In the genomic region with DNA sequence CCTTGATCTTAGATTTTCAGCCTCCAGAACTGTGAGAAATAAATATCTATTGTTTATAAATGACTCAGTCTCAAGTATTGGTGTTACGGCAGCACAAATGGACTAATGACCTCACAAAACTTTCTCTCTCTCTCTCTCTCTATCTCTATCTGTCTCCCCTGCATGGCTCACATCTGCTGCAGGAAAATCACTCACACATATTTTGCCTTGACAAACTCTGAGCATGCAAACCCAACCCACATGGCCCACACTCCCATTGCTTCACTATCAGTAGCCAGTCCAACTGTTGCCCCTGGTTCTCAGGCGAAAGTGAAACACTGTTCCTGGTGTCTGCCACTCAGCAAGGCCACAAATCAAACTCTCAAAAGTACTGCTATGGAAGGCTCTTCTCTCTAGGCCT, we compare ENCODE assay signal across 14 cellular contexts.
A peak's percentile ranks its signal among the peaks of the same experiment; 100 is the strongest.
DNase-seq lines count a peak whose midpoint lies in the region; ATAC-seq and TF ChIP-seq lines count a peak whose summit lies in the region.
"Had no signal": no experiment of that assay in that cellular context is flagged by ENCODE, and none has a peak within 500 bp of the region (broad histone marks: within the 10 kb centered on the region; RNA-seq: fewer than 3 reads in every experiment).

No MANE protein-coding gene starts in this region.

- DNase-seq in RPMI7951 (ENCODE audit: low read depth): peak; percentile 43
- DNase-seq in NCI-H2107 treated with DMSO at 0.1 percent for 48 hours (lab: John Stamatoyannopoulos, UW; ENCODE audit: unreplicated experiment): no peak
- no peak for DNase-seq in NAMALWA (ENCODE audit: low spot score)
- no peak for DNase-seq in GM19240 (ENCODE audit: insufficient read length, low spot score)
- DNase-seq: activated CD4-positive, alpha-beta memory T cell treated with anti-CD3 and anti-CD28 coated beads for 36 hours; CD8-positive, alpha-beta memory T cell; dermis blood vessel endothelial cell; stimulated activated naive CD4-positive, alpha-beta T cell treated with Interleukin-2 at 50 U/mL for 16 hours had no signal

- TF ChIP-seq CTCF in neural cell (IDR thresholded peaks at IDR 0.05; ENCODE audit: poor library complexity, severe bottlenecking): no peak

- H3K9me3 ChIP-seq in neural cell (ENCODE audit: low read length): no peaks in the 10 kb centered on the region
- H3K9me3 ChIP-seq: ovary had no signal

- peak; percentile 50 for ATAC-seq in GM18498 (IDR thresholded peaks at IDR 0.05; ENCODE audit: unreplicated experiment)
- peak; percentile 32 for ATAC-seq in GM21786 (IDR thresholded peaks at IDR 0.05; ENCODE audit: unreplicated experiment)
- no peak for ATAC-seq in HG03045 (IDR thresholded peaks at IDR 0.05; ENCODE audit: unreplicated experiment)
- ATAC-seq: Panc1 had no signal

- no peaks in the 10 kb centered on the region for H3F3A ChIP-seq in neural cell (ENCODE audit: insufficient read depth, low read length, poor library complexity, severe bottlenecking)

- no peak overlapping the region for H3K4me3 ChIP-seq in neural cell (ENCODE audit: low read length)
- H3K4me3 ChIP-seq: ovary had no signal

- no peaks in the 10 kb centered on the region for H3K36me3 ChIP-seq in neural cell (ENCODE audit: insufficient read depth, low read length)
- H3K36me3 ChIP-seq: ovary had no signal

- no peak overlapping the region for H2AFZ ChIP-seq in neural cell (ENCODE audit: low read depth, low read length)

- no peaks in the 10 kb centered on the region for H3K79me2 ChIP-seq in neural cell (replicated peaks; ENCODE audit: insufficient read depth, low read length)

- H3K9ac ChIP-seq in neural cell (ENCODE audit: low read length): no peak overlapping the region

- H3K27me3 ChIP-seq in neural cell (ENCODE audit: insufficient read depth, low read depth, low read length): no peaks in the 10 kb centered on the region
- H3K27me3 ChIP-seq: ovary had no signal

- no peaks in the 10 kb centered on the region for H4K20me1 ChIP-seq in neural cell (ENCODE audit: insufficient read depth)

- H3K4me2 ChIP-seq in neural cell (ENCODE audit: low read length): no peak overlapping the region

- peak overlapping the region; percentile 59 for H3K27ac ChIP-seq in neural cell (ENCODE audit: low read length)
- H3K27ac ChIP-seq: ovary had no signal

- TF ChIP-seq RAD21 in neural cell (conservative IDR thresholded peaks at IDR 0.05): no peak

- H3K9me2 ChIP-seq in neural cell (ENCODE audit: insufficient read depth, low read length): no peaks in the 10 kb centered on the region

- no peak for TF ChIP-seq EP300 in neural cell (conservative IDR thresholded peaks at IDR 0.05; ENCODE audit: poor library complexity, severe bottlenecking)

TF ChIP-seq in neural cell, 6 proteins besides CTCF, POLR2A, EP300 and RAD21:
- no peak for TF ChIP-seq MXI1 (conservative IDR thresholded peaks at IDR 0.05; ENCODE audit: poor library complexity, severe bottlenecking)
- no peak for TF ChIP-seq EZH2 (IDR thresholded peaks at IDR 0.05; ENCODE audit: borderline replicate concordance, insufficient read depth, low read length, poor library complexity, severe bottlenecking)
- TF ChIP-seq REST (IDR thresholded peaks at IDR 0.05; ENCODE audit: borderline replicate concordance): no peak
- no peak for TF ChIP-seq POLR2AphosphoS5 (IDR thresholded peaks at IDR 0.05)
- TF ChIP-seq TAF1 (IDR thresholded peaks at IDR 0.05; ENCODE audit: low read depth): no peak
- no peak for TF ChIP-seq SMC3 (conservative IDR thresholded peaks at IDR 0.05; ENCODE audit: poor library complexity)
TF ChIP-seq in neural cell: peak in this region for 0.
